In the genomic region with DNA sequence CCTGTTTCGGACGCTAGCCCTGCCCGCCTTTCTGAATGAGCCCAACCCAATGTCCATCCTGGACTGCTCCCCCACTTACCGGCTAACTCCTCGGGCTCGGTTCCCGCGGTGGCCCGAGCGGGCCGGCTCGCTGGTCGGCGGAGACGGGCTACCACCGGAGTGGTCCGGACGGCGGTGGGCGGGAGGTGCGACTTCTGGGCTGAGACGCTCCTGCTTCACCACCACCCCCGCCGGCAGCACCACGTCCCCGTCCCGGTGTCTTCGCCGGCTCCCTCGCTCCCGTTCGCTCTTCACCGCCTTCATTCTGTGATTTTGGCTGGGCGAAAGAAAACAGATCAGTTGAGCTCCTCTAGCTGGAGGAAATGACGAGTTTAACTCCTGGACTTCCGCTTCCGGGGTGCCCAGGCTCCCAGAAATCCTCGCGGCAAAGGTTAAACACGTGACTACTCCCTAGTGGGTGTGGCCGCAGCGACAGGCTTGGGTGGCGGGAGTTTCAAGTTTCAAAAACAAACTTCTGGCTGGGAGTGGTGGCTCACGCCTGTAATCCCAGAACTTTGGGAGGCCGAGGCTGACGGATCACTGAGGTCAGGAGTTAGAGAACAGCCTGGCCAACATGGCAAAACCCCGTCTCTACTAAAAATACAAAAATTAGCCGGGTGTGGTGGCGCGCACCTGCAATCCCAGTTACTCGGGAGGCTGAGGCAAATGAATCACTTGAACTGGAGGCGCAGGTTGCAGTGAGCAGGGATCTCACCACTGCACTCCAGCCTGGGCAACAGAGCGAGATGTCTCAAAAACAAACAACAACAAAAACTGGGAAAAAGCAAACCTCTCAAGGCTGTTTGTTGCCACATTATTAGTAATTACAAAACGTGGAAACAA, we compare ENCODE assay signal across 1 cellular context.
TF ChIP-seq lines count a peak whose summit lies in the region.

A gene with protein sequence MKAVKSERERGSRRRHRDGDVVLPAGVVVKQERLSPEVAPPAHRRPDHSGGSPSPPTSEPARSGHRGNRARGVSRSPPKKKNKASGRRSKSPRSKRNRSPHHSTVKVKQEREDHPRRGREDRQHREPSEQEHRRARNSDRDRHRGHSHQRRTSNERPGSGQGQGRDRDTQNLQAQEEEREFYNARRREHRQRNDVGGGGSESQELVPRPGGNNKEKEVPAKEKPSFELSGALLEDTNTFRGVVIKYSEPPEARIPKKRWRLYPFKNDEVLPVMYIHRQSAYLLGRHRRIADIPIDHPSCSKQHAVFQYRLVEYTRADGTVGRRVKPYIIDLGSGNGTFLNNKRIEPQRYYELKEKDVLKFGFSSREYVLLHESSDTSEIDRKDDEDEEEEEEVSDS (minus strand): TSS at position 367 of the 882 bp plus-strand sequence. CDS start 64 bp downstream, at position 303.

TF ChIP-seq in HepG2, 621 proteins besides CTCF, POLR2A, EP300 and RAD21 (continued from another document and continues in another):
- no peak for TF ChIP-seq REST (IDR thresholded peaks at IDR 0.05; ENCODE audit: borderline replicate concordance in 1 of 2, low read depth in 1 of 2, low read length in 2 of 2)
- TF ChIP-seq KLF13 (CRISPR knock-in tag; IDR thresholded peaks at IDR 0.05): no peak
- no peak for TF ChIP-seq ZKSCAN1 (IDR thresholded peaks at IDR 0.05; ENCODE audit: low read length)
- TF ChIP-seq NCOA2 (CRISPR knock-in tag; IDR thresholded peaks at IDR 0.05): peak; percentile 48; the same call in 1 of the 2 replicates
- TF ChIP-seq MIER2 (CRISPR knock-in tag; IDR thresholded peaks at IDR 0.05): no peak
- TF ChIP-seq, protein P1, sequence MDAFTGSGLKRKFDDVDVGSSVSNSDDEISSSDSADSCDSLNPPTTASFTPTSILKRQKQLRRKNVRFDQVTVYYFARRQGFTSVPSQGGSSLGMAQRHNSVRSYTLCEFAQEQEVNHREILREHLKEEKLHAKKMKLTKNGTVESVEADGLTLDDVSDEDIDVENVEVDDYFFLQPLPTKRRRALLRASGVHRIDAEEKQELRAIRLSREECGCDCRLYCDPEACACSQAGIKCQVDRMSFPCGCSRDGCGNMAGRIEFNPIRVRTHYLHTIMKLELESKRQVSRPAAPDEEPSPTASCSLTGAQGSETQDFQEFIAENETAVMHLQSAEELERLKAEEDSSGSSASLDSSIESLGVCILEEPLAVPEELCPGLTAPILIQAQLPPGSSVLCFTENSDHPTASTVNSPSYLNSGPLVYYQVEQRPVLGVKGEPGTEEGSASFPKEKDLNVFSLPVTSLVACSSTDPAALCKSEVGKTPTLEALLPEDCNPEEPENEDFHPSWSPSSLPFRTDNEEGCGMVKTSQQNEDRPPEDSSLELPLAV (CRISPR knock-in tag; conservative IDR thresholded peaks at IDR 0.05; ENCODE audit: low read depth): no peak
- TF ChIP-seq, protein P2, sequence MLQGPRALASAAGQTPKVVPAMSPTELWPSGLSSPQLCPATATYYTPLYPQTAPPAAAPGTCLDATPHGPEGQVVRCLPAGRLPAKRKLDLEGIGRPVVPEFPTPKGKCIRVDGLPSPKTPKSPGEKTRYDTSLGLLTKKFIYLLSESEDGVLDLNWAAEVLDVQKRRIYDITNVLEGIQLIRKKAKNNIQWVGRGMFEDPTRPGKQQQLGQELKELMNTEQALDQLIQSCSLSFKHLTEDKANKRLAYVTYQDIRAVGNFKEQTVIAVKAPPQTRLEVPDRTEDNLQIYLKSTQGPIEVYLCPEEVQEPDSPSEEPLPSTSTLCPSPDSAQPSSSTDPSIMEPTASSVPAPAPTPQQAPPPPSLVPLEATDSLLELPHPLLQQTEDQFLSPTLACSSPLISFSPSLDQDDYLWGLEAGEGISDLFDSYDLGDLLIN (CRISPR knock-in tag; IDR thresholded peaks at IDR 0.05; ENCODE audit: borderline replicate concordance): 0 out of 2 replicates have a peak, but pooled peaks have one; percentile 23
- peak; percentile 95 for TF ChIP-seq ELF1 (CRISPR knock-in tag; IDR thresholded peaks at IDR 0.05)
- no peak for TF ChIP-seq ZNF10 (CRISPR knock-in tag; IDR thresholded peaks at IDR 0.05; ENCODE audit: borderline replicate concordance, low read depth)
- peak; percentile 14; the same call in 1 of the 2 replicates for TF ChIP-seq ZNF205 (CRISPR knock-in tag; IDR thresholded peaks at IDR 0.05)
- peak; percentile 82; the same call in 1 of the 2 replicates for TF ChIP-seq ZNF280D (CRISPR knock-in tag; IDR thresholded peaks at IDR 0.05)
- TF ChIP-seq ZNF792 (CRISPR knock-in tag; IDR thresholded peaks at IDR 0.05): no peak
- TF ChIP-seq ZNF709 (CRISPR knock-in tag; IDR thresholded peaks at IDR 0.05): peak; percentile 23; the same call in 1 of the 2 replicates
- 0 out of 2 replicates have a peak, but pooled peaks have one; percentile 63 for TF ChIP-seq ZNF235 (CRISPR knock-in tag; IDR thresholded peaks at IDR 0.05; ENCODE audit: borderline replicate concordance)
- TF ChIP-seq TBX2 (CRISPR knock-in tag; IDR thresholded peaks at IDR 0.05; ENCODE audit: borderline replicate concordance): peak; percentile 69
- peak; percentile 96 for TF ChIP-seq SAP130 (CRISPR knock-in tag; IDR thresholded peaks at IDR 0.05; ENCODE audit: low read depth)
- peak; percentile 68; the same call in 1 of the 2 replicates for TF ChIP-seq SRY (CRISPR knock-in tag; IDR thresholded peaks at IDR 0.05)
- TF ChIP-seq, protein P3, sequence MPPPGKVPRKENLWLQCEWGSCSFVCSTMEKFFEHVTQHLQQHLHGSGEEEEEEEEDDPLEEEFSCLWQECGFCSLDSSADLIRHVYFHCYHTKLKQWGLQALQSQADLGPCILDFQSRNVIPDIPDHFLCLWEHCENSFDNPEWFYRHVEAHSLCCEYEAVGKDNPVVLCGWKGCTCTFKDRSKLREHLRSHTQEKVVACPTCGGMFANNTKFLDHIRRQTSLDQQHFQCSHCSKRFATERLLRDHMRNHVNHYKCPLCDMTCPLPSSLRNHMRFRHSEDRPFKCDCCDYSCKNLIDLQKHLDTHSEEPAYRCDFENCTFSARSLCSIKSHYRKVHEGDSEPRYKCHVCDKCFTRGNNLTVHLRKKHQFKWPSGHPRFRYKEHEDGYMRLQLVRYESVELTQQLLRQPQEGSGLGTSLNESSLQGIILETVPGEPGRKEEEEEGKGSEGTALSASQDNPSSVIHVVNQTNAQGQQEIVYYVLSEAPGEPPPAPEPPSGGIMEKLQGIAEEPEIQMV (CRISPR knock-in tag; IDR thresholded peaks at IDR 0.05; ENCODE audit: low read depth): no peak; the same call in 1 of the 2 replicates
- TF ChIP-seq FOXM1 (CRISPR knock-in tag; IDR thresholded peaks at IDR 0.05): peak; percentile 96
- peak; percentile 91 for TF ChIP-seq ASH2L (IDR thresholded peaks at IDR 0.05; ENCODE audit: insufficient read length, low read depth, low read length)
- peak; percentile 43; the same call in 1 of the 2 replicates for TF ChIP-seq ETV5 (CRISPR knock-in tag; IDR thresholded peaks at IDR 0.05; ENCODE audit: borderline replicate concordance)
- TF ChIP-seq YEATS4 (CRISPR knock-in tag; IDR thresholded peaks at IDR 0.05; ENCODE audit: borderline replicate concordance): peak; percentile 79
- TF ChIP-seq, protein P4, sequence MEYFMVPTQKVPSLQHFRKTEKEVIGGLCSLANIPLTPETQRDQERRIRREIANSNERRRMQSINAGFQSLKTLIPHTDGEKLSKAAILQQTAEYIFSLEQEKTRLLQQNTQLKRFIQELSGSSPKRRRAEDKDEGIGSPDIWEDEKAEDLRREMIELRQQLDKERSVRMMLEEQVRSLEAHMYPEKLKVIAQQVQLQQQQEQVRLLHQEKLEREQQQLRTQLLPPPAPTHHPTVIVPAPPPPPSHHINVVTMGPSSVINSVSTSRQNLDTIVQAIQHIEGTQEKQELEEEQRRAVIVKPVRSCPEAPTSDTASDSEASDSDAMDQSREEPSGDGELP (IDR thresholded peaks at IDR 0.05; ENCODE audit: borderline replicate concordance, low read depth): no peak
- no peak; the same call in none of the 2 replicates for TF ChIP-seq KLF6 (CRISPR knock-in tag; IDR thresholded peaks at IDR 0.05)
- TF ChIP-seq ZSCAN30 (CRISPR knock-in tag; IDR thresholded peaks at IDR 0.05): no peak
- peak; percentile 94 for TF ChIP-seq E2F1 (CRISPR knock-in tag; IDR thresholded peaks at IDR 0.05)
- TF ChIP-seq SPEN (CRISPR knock-in tag; IDR thresholded peaks at IDR 0.05; ENCODE audit: low read depth): peak; percentile 40; the same call in 1 of the 2 replicates
- TF ChIP-seq TGIF2 (CRISPR knock-in tag; IDR thresholded peaks at IDR 0.05): peak; percentile 72; the same call in 1 of the 2 replicates
- peak; percentile 85; the same call in 1 of the 2 replicates for TF ChIP-seq HMGXB3 (CRISPR knock-in tag; IDR thresholded peaks at IDR 0.05; ENCODE audit: borderline replicate concordance)
- TF ChIP-seq POGZ (CRISPR knock-in tag; IDR thresholded peaks at IDR 0.05): peak; percentile 81
